ENCODE assay signal across 1 cellular context in the genomic region with DNA sequence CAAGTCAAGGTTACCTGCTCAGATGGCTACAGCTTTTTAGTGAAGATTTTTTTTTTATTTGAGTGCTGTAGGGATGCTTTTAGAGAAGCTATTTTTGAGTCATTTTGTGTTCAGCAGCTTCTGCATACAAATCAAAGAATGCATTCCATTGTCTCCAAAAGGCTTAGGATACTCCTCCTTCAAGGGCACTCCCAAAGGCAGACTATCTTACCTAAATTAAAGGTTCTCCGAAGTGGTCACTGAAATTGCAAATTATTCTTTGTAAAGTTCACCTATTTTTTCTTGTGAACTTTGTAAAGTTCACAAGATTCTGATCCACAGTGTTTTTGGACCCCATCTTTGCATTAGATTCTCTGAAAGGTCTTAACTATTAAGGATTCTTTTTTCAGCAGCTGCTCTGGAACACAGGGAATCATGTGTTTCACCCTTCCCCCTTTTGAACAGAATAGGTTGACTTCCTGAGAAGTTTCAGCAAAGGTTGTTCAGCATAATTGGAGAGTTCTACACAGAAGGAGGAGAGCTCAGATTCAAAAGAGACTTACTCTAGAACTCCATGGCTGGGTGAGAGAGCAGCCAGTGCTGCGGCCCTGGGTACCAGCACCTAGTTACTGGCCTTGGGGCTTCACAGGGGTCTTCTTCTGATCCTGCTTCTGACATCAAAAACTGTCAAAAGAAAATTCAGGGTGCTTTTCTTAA.
TF ChIP-seq lines count a peak whose summit lies in the region.

No MANE protein-coding gene starts in this region.

TF ChIP-seq in HCT116, 20 proteins besides CTCF, POLR2A, EP300 and RAD21 (continued from another document):
- TF ChIP-seq, protein P1, sequence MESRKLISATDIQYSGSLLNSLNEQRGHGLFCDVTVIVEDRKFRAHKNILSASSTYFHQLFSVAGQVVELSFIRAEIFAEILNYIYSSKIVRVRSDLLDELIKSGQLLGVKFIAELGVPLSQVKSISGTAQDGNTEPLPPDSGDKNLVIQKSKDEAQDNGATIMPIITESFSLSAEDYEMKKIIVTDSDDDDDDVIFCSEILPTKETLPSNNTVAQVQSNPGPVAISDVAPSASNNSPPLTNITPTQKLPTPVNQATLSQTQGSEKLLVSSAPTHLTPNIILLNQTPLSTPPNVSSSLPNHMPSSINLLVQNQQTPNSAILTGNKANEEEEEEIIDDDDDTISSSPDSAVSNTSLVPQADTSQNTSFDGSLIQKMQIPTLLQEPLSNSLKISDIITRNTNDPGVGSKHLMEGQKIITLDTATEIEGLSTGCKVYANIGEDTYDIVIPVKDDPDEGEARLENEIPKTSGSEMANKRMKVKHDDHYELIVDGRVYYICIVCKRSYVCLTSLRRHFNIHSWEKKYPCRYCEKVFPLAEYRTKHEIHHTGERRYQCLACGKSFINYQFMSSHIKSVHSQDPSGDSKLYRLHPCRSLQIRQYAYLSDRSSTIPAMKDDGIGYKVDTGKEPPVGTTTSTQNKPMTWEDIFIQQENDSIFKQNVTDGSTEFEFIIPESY (IDR thresholded peaks at IDR 0.05; ENCODE audit: extremely low read depth, insufficient replicate concordance, low read length) = no peak
- no peak for TF ChIP-seq CEBPB (IDR thresholded peaks at IDR 0.05; ENCODE audit: low read depth)
- no peak for TF ChIP-seq SP1 (IDR thresholded peaks at IDR 0.05; ENCODE audit: low read depth)
- TF ChIP-seq, protein P2, sequence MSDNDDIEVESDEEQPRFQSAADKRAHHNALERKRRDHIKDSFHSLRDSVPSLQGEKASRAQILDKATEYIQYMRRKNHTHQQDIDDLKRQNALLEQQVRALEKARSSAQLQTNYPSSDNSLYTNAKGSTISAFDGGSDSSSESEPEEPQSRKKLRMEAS (IDR thresholded peaks at IDR 0.05) = no peak
- no peak for TF ChIP-seq CBX3 (IDR thresholded peaks at IDR 0.05; ENCODE audit: low read depth)
